In the genomic region with DNA sequence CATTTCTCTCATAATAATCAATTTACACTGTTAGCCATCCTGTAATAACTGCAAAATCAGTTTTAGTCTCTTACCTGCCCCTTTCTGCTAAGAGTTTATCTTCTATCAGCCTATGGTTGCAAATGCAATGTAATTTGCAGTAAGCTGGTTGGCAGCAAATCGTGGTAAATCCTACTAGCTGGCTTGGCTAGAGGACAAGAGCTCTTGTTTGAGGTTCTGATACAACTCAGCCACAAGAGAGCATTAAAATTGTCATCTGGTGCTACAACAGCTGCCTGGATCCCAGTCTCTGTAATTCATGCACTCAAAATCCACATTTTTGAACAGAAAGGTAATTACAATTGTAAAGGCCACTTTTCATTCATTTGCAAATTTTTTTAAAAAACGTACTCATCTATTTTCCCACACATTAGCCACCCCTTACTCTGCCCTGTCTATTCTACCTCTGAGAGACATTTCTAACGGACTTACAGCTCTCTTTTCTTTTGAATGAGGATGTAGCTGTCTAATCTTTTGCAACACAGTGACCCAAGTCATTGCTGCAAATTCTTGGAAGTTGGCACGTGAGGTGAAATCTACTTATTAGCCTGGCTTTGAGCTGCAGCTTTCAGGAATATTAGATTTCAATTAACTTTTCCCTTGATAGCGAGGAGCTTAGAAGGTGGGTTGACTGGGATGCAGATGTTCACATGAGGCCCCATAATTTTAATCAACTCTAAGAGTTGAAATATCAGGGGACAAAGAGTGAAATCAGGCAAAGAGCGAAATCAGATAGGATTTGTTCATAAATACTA, we compare ENCODE assay signal across 1 cellular context.
TF ChIP-seq lines count a peak whose summit lies in the region.

No MANE protein-coding gene starts in this region.

TF ChIP-seq in H1, 55 proteins besides CTCF, POLR2A, EP300 and RAD21:
- TF ChIP-seq, protein P1, sequence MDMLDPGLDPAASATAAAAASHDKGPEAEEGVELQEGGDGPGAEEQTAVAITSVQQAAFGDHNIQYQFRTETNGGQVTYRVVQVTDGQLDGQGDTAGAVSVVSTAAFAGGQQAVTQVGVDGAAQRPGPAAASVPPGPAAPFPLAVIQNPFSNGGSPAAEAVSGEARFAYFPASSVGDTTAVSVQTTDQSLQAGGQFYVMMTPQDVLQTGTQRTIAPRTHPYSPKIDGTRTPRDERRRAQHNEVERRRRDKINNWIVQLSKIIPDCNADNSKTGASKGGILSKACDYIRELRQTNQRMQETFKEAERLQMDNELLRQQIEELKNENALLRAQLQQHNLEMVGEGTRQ (IDR thresholded peaks at IDR 0.05; ENCODE audit: low read length), result no peak
- TF ChIP-seq CHD1 (IDR thresholded peaks at IDR 0.05; ENCODE audit: low read depth, low read length) (no peak), FOSL1 (IDR thresholded peaks at IDR 0.05; ENCODE audit: insufficient read depth, low read depth, low read length) (no peak), RNF2 (IDR thresholded peaks at IDR 0.05; ENCODE audit: borderline replicate concordance, low read depth, low read length, missing control alignments, poor library complexity, severe bottlenecking) (no peak), CREB1 (IDR thresholded peaks at IDR 0.05) (no peak), SIRT6 (IDR thresholded peaks at IDR 0.05; ENCODE audit: low read length) (no peak), MAFK (IDR thresholded peaks at IDR 0.05; ENCODE audit: low read depth, low read length) (no peak), SIN3A (conservative IDR thresholded peaks at IDR 0.05 in 1 of 2, IDR thresholded peaks at IDR 0.05 in 1 of 2; ENCODE audit: low read depth in 1 of 2, low read length in 2 of 2) (no peak), EGR1 (IDR thresholded peaks at IDR 0.05; ENCODE audit: borderline replicate concordance, low read depth, low read length) (no peak), RXRA (IDR thresholded peaks at IDR 0.05; ENCODE audit: insufficient read depth, low read depth, low read length) (no peak), CHD2 (IDR thresholded peaks at IDR 0.05; ENCODE audit: low read length) (no peak), CEBPB (IDR thresholded peaks at IDR 0.05; ENCODE audit: low read depth, low read length) (no peak), GTF2F1 (IDR thresholded peaks at IDR 0.05; ENCODE audit: borderline replicate concordance, low read depth, low read length) (no peak)
- TF ChIP-seq, protein P2, sequence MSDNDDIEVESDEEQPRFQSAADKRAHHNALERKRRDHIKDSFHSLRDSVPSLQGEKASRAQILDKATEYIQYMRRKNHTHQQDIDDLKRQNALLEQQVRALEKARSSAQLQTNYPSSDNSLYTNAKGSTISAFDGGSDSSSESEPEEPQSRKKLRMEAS (IDR thresholded peaks at IDR 0.05), result no peak
- TF ChIP-seq, protein P3, sequence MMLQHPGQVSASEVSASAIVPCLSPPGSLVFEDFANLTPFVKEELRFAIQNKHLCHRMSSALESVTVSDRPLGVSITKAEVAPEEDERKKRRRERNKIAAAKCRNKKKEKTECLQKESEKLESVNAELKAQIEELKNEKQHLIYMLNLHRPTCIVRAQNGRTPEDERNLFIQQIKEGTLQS (IDR thresholded peaks at IDR 0.05; ENCODE audit: insufficient read depth, low read depth, low read length), result no peak
